ENCODE assay signal across 17 cellular contexts in genomic region chr17:30421592-30421991, GRCh38.
"Had no signal": no experiment of that assay in that cellular context is flagged by ENCODE, and none has a peak within 500 bp of the region (broad histone marks: within the 10 kb centered on the region; RNA-seq: fewer than 3 reads in every experiment).

No MANE protein-coding gene starts in this region.

- ATAC-seq: effector memory CD8-positive, alpha-beta T cell; foreskin keratinocyte; heart left ventricle; left lobe of liver; natural killer cell had no signal

- DNase-seq: effector memory CD8-positive, alpha-beta T cell; esophagus squamous epithelium; foreskin keratinocyte; heart left ventricle; hypothalamus; islet precursor cell; natural killer cell; nucleus accumbens; ovary; sigmoid colon; stimulated activated CD4-positive, alpha-beta T cell treated with anti-CD3 and anti-CD28 coated beads, Interleukin-2, amount 100 ng/mL, for 24 hours; stimulated activated naive CD4-positive, alpha-beta T cell; stomach; trophoblast cell had no signal

- H3K4me3 ChIP-seq: esophagus squamous epithelium, heart left ventricle, ovary, right atrium auricular region, sigmoid colon, skin epidermis, stomach had no signal

- H3K27ac ChIP-seq: esophagus squamous epithelium, foreskin keratinocyte, heart left ventricle, ovary, right atrium auricular region, sigmoid colon, skin epidermis, stomach had no signal

- H3K9me3 ChIP-seq: esophagus squamous epithelium, heart left ventricle, ovary, right atrium auricular region, sigmoid colon, stomach had no signal

- H3K4me1 ChIP-seq: esophagus squamous epithelium, foreskin keratinocyte, heart left ventricle, right atrium auricular region, sigmoid colon had no signal
